23 cellular contexts compared by ENCODE assay signal in the genomic region with DNA sequence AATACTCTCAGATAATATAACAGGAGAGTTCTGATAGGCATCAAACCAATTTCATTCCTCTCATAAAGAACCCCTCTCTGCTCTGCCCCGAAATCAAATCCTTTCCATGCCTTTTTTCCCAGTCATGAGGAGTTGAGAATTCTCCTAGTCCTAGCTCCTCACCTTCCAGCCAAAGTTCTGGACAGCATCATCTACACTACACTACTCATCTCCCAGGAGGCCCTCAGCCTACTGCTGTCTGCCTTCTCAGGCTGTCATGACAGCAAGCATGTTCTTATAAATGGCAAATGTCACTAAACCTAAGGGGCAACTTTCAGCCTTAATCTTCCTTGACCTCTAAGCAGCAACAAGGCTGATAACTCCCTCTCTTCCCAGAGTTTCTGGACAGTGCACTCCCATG. TPM values are rescaled to one million over a fixed set of nuclear protein-coding genes. Genes with fewer than 3 reads are reported as not detected.
"Had no signal": no experiment of that assay in that cellular context is flagged by ENCODE, and none has a peak within 500 bp of the region (broad histone marks: within the 10 kb centered on the region; RNA-seq: fewer than 3 reads in every experiment).

No MANE protein-coding gene starts in this region.

- H3K27me3 ChIP-seq: SJSA1 had no signal

- H3K4me3 ChIP-seq: SJSA1 had no signal

- H3K36me3 ChIP-seq: SJSA1 had no signal

- DNase-seq: activated B cell treated with CpG ODN at 0.5 μM for 24 hours; activated CD4-positive, alpha-beta memory T cell treated with anti-CD3 and anti-CD28 coated beads for 36 hours; activated CD4-positive, alpha-beta T cell treated with anti-CD3 and anti-CD28 coated beads for 1 hour; activated CD4-positive, alpha-beta T cell treated with anti-CD3 and anti-CD28 coated beads, Interleukin-2, amount 10 ng/mL, durations not matched to agents 24 days and 14 days; activated CD8-positive, alpha-beta memory T cell treated with anti-CD3 and anti-CD28 coated beads for 24 hours; activated effector memory CD4-positive, alpha-beta T cell treated with anti-CD3 and anti-CD28 coated beads, Interleukin-2, amount 50 U/mL, for 16 hours; activated naive CD4-positive, alpha-beta T cell treated with Interleukin-2 at 50 U/mL for 16 hours; activated T-cell treated with anti-CD3 and anti-CD28 coated beads, Interleukin-2, amount 50 U/mL, for 4 hours; central memory CD4-positive, alpha-beta T cell; KG1; NCI-H1092 treated with DMSO at 0.1 percent for 48 hours; NCI-H1436; NCI-H1694 treated with DMSO at 0.1 percent for 48 hours; NCI-H2029 treated with DMSO at 0.1 percent for 48 hours; NCI-H345; NCI-H510A; NCI-H526 treated with DMSO at 0.1 percent for 48 hours; NK-92 treated with Interleukin-12 subunit alpha and Interleukin-12 subunit beta, amount 100 ng/mL, for 24 hours; OCI-M1; RPMI8226; SHP77 had no signal

- H3K9me3 ChIP-seq: SJSA1 had no signal

- H3K27ac ChIP-seq: SJSA1 had no signal

- H3K4me1 ChIP-seq: SJSA1 had no signal

RNA-seq across cellular contexts. Expression of a gene that starts 26.6 kb away (rescaled TPM):
- total RNA-seq: activated CD4-positive, alpha-beta memory T cell treated with anti-CD3 and anti-CD28 coated beads for 36 hours; activated CD4-positive, alpha-beta T cell treated with anti-CD3 and anti-CD28 coated beads, Interleukin-2, amount 10 ng/mL, durations not matched to agents 24 days and 14 days; activated naive CD4-positive, alpha-beta T cell treated with anti-CD3 and anti-CD28 coated beads, Interleukin-2, amount 50 U/mL, for 72 hours had no signal
